Comparison of ENCODE assay signal across 8 cellular contexts in genomic region chr17:15261818-15262290, GRCh38. TPM values are rescaled to one million over a fixed set of nuclear protein-coding genes. Genes with fewer than 3 reads are reported as not detected.
DNase-seq lines count a peak whose midpoint lies in the region; ATAC-seq and TF ChIP-seq lines count a peak whose summit lies in the region.

No MANE protein-coding gene starts in this region.

- intact Hi-C loops in left cardiac atrium (cut with DNase I) = loop anchor here in 1 of 2 donors (2.0 kb wide), 1 partner anchor 241 kb away; no protein-coding TSS in a partner anchor

- DNase-seq in Daoy (ENCODE audit: low read depth) = peak; percentile 50
- peak; percentile 49 for DNase-seq in left cardiac atrium
- peak; percentile 73 for DNase-seq in pons (ENCODE audit: low spot score)
- no peak for DNase-seq in KG1 (lab: John Stamatoyannopoulos, UW)
- no peak for DNase-seq in NCI-H524 (lab: John Stamatoyannopoulos, UW)

- no peak for TF ChIP-seq CTCF in WI38 (IDR thresholded peaks at IDR 0.05; ENCODE audit: low read depth, low read length)

- peak overlapping the region; percentile 91 for H3K4me3 ChIP-seq in WI38 (ENCODE audit: low read depth, low read length)

- ATAC-seq in left cardiac atrium (peak in 1 of 2 donors; percentile 10), HG03442 (IDR thresholded peaks at IDR 0.05; ENCODE audit: unreplicated experiment) (no peak), HG03460 (IDR thresholded peaks at IDR 0.05; ENCODE audit: unreplicated experiment) (no peak)

RNA-seq across cellular contexts. Expression of gene PMP22, which starts 3.3 kb away (rescaled TPM):
- 26.7 and 32.4 TPM in 2 replicates for total RNA-seq in Daoy (2014; rRNA removed; shearing (Covaris generic))
- total RNA-seq in left cardiac atrium = 100 to 1,000 TPM; 133 to 163 TPM

Comparison
In these comparisons a context has a peak if more than half of its experiments do, and no peak if none do; other contexts are left out.
1. DNase-seq: peak in Daoy (single experiment), left cardiac atrium (single experiment) and pons (single experiment); none in KG1 (single experiment) and NCI-H524 (0 of 2).